In the genomic region with DNA sequence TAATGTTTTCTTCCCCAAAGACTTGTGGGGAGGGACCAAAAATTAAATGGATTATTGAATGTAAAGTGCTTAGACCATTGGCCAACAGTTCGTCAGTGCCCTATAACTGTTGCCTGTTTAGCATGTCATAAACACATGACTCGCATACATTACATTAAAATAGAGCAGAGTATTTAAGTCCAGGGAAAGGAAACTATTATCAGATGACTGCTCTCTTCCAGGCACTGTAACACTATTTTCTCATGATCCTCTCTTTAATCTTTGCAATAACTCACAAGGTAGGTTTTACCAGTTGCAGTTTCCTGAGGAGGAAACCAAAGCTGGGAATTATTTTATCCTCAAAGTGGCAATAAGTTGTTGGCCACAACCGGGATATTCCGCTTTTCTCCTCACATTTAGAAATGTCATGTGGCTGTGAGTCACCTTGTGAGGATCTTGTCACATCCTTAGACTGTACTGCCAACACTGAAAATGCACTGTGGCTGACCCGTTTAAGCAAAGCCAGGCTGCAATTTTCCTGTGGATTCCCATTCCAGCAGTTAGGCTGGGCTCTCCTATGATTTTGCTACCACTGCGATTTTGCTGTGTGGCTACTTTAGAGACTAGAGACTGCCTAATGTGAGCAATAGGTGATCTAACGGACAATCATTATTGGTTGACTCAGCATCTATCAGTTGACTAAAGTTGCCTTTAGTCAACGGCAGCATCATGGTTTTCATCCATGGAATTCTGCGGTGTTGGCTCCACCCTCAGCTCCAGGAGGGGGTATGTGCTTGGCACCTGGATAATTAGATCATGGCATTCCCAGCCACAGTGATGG, we compare ENCODE assay signal across 19 cellular contexts. TPM values are rescaled to one million over a fixed set of nuclear protein-coding genes. Genes with fewer than 3 reads are reported as not detected.
DNase-seq lines count a peak whose midpoint lies in the region; ATAC-seq and TF ChIP-seq lines count a peak whose summit lies in the region.
"Had no signal": no experiment of that assay in that cellular context is flagged by ENCODE, and none has a peak within 500 bp of the region (broad histone marks: within the 10 kb centered on the region; RNA-seq: fewer than 3 reads in every experiment).

No MANE protein-coding gene starts in this region.

- no CpG with 5 or more reads among the region's 9 CpGs for WGBS in trophoblast cell (ENCODE audit: extremely low coverage, insufficient coverage, insufficient read length)

- H3K27ac Mint-ChIP-seq in activated CD4-positive, alpha-beta T cell treated with anti-CD3 and anti-CD28 coated beads, Interleukin-2, amount 10 ng/mL, durations not matched to agents 7 days and 5 days = no peak overlapping the region
- H3K27ac Mint-ChIP-seq: IgD-negative memory B cell, mesothelial cell of epicardium had no signal

- H2AK5ac ChIP-seq in trophoblast cell (ENCODE audit: low read length) = no peak overlapping the region

- H3K79me1 ChIP-seq in trophoblast cell (ENCODE audit: low read length) = no peaks in the 10 kb centered on the region

- H3K27ac ChIP-seq in dorsolateral prefrontal cortex (peak overlapping the region in 48 of 59 donors; percentile 2 to 80 (median 46)), trophoblast cell (ENCODE audit: low read depth, low read length) (no peak overlapping the region)
- H3K27ac ChIP-seq: colonic mucosa, epithelial cell of prostate, heart right ventricle, Peyer's patch, WERI-Rb-1 had no signal

- H2AFZ ChIP-seq in trophoblast cell (ENCODE audit: insufficient read depth, low read length, poor library complexity) = no peak overlapping the region

- peaks cover 2% of the 10 kb centered on the region for H3K27me3 Mint-ChIP-seq in activated CD4-positive, alpha-beta T cell treated with anti-CD3 and anti-CD28 coated beads, Interleukin-2, amount 10 ng/mL, durations not matched to agents 7 days and 5 days

- intact Hi-C loops in dorsolateral prefrontal cortex (cut with DNase I) = no loop called here

- no peak for ATAC-seq in GM21447 (IDR thresholded peaks at IDR 0.05; ENCODE audit: unreplicated experiment)
- ATAC-seq: heart right ventricle, right cardiac atrium had no signal

- no peak overlapping the region for H3K14ac ChIP-seq in trophoblast cell (ENCODE audit: low read length)

- no peak overlapping the region for H2BK12ac ChIP-seq in trophoblast cell (ENCODE audit: low read length)

- H3K9me3 ChIP-seq in trophoblast cell (ENCODE audit: insufficient read depth, low read depth, low read length) = no peaks in the 10 kb centered on the region
- H3K9me3 ChIP-seq: colonic mucosa, heart right ventricle, Peyer's patch had no signal

- H3K36me3 Mint-ChIP-seq in activated CD4-positive, alpha-beta T cell treated with anti-CD3 and anti-CD28 coated beads, Interleukin-2, amount 10 ng/mL, durations not matched to agents 7 days and 5 days (ENCODE audit: low read depth) = no peaks in the 10 kb centered on the region
- H3K36me3 Mint-ChIP-seq: IgD-negative memory B cell, mesothelial cell of epicardium had no signal

- POLR2A ChIA-PET in activated CD4-positive, alpha-beta T cell treated with anti-CD3 and anti-CD28 coated beads, Interleukin-2, amount 10 ng/mL, durations not matched to agents 7 days and 5 days (lab: Charles Lee) = no interaction called here

- no peak overlapping the region for H3K9ac ChIP-seq in trophoblast cell (ENCODE audit: low read length)

- DNase-seq in AG10803 (ENCODE audit: low read depth) (peak; percentile 56), LHCN-M2 (ENCODE audit: low read depth) (peak; percentile 61), dorsolateral prefrontal cortex (no peak), trophoblast cell (peak; percentile 20 to 58), hippocampal formation (lab: John Stamatoyannopoulos, UW) (no peak), NCI-H82 (lab: John Stamatoyannopoulos, UW) (no peak)
- DNase-seq in activated CD4-positive, alpha-beta T cell treated with anti-CD3 and anti-CD28 coated beads, Interleukin-2, amount 10 ng/mL, durations not matched to agents 7 days and 5 days = no peak
- DNase-seq: Calu3, colonic mucosa, GF-D8, heart right ventricle, NCI-H69, Peyer's patch, right cardiac atrium, WERI-Rb-1 had no signal

- no peak overlapping the region for H4K8ac ChIP-seq in trophoblast cell (ENCODE audit: low read depth, low read length)

- H2BK120ac ChIP-seq in trophoblast cell (ENCODE audit: insufficient read depth, low read length, poor library complexity) = no peak overlapping the region

- no peak overlapping the region for H2BK5ac ChIP-seq in trophoblast cell (ENCODE audit: low read depth, low read length, poor library complexity)

- H3K27me3 ChIP-seq in dorsolateral prefrontal cortex (no peaks in the 10 kb centered on the region), trophoblast cell (ENCODE audit: insufficient read depth, low read length) (no peaks in the 10 kb centered on the region)
- H3K27me3 ChIP-seq: colonic mucosa, heart right ventricle, Peyer's patch had no signal

- no peaks in the 10 kb centered on the region for H3K4me1 Mint-ChIP-seq in activated CD4-positive, alpha-beta T cell treated with anti-CD3 and anti-CD28 coated beads, Interleukin-2, amount 10 ng/mL, durations not matched to agents 7 days and 5 days

- no peak overlapping the region for H3K4me2 ChIP-seq in trophoblast cell (ENCODE audit: low read length)

- no peaks in the 10 kb centered on the region for H3K79me2 ChIP-seq in trophoblast cell (ENCODE audit: control insufficient read depth, insufficient read depth, low read length, poor library complexity)

- no peak overlapping the region for H4K91ac ChIP-seq in trophoblast cell (ENCODE audit: low read depth, low read length)

- CTCF ChIA-PET in activated CD4-positive, alpha-beta T cell treated with anti-CD3 and anti-CD28 coated beads, Interleukin-2, amount 10 ng/mL, durations not matched to agents 7 days and 5 days (lab: Charles Lee) = no interaction called here

- H3K23ac ChIP-seq in trophoblast cell (ENCODE audit: low read length) = no peak overlapping the region

- H4K12ac ChIP-seq in trophoblast cell (ENCODE audit: low read depth, low read length) = no peak overlapping the region

- H3K18ac ChIP-seq in trophoblast cell (ENCODE audit: low read length) = no peak overlapping the region

- H3K4me3 Mint-ChIP-seq in activated CD4-positive, alpha-beta T cell treated with anti-CD3 and anti-CD28 coated beads, Interleukin-2, amount 10 ng/mL, durations not matched to agents 7 days and 5 days = no peak overlapping the region
- H3K4me3 Mint-ChIP-seq: IgD-negative memory B cell, mesothelial cell of epicardium had no signal

- no peak for TF ChIP-seq CTCF in AG10803 (conservative IDR thresholded peaks at IDR 0.05; ENCODE audit: low read length)
- no peak for TF ChIP-seq CTCF in dorsolateral prefrontal cortex (IDR thresholded peaks at IDR 0.05 in 54 of 56, conservative IDR thresholded peaks at IDR 0.05 in 2 of 56; ENCODE audit: low read depth in 1 of 56, partially characterized antibody in 56 of 56)

- no peaks in the 10 kb centered on the region for H3K36me3 ChIP-seq in trophoblast cell (ENCODE audit: control insufficient read depth in 1 of 2, insufficient read depth in 2 of 2, low read length in 2 of 2)
- H3K36me3 ChIP-seq: colonic mucosa, heart right ventricle, Peyer's patch, WERI-Rb-1 had no signal

- no peaks in the 10 kb centered on the region for H3K9me3 Mint-ChIP-seq in activated CD4-positive, alpha-beta T cell treated with anti-CD3 and anti-CD28 coated beads, Interleukin-2, amount 10 ng/mL, durations not matched to agents 7 days and 5 days
- H3K9me3 Mint-ChIP-seq: IgD-negative memory B cell, mesothelial cell of epicardium had no signal

- H3K4me1 ChIP-seq in trophoblast cell (ENCODE audit: control insufficient read depth in 1 of 2, insufficient read depth in 2 of 2, low read length in 2 of 2) = peaks cover 0 to 5% of the 10 kb centered on the region in 2 experiments
- H3K4me1 ChIP-seq: colonic mucosa, heart right ventricle, Peyer's patch had no signal

- H3K4me3 ChIP-seq in AG10803 (ENCODE audit: low read length) (no peak overlapping the region), dorsolateral prefrontal cortex (no peak overlapping the region), trophoblast cell (ENCODE audit: low read depth, low read length) (no peak overlapping the region)
- H3K4me3 ChIP-seq: colonic mucosa, heart right ventricle, Peyer's patch had no signal

- no peak overlapping the region for H3K4ac ChIP-seq in trophoblast cell (ENCODE audit: low read depth, low read length)

RNA-seq across cellular contexts. Expression of gene DHX40, which starts 58.3 kb away (rescaled TPM):
- 39.2 and 39.7 TPM in 2 replicates for total RNA-seq in LHCN-M2 (2014; rRNA removed)
- polyA plus RNA-seq in LHCN-M2 (2012) = 11.9 TPM
- 10 to 100 TPM; 19.1 to 37.5 (median 26.3) TPM for total RNA-seq in dorsolateral prefrontal cortex
- 18.5 and 18.9 TPM in 2 replicates for polyA plus RNA-seq in trophoblast cell (2013)
- total RNA-seq in activated CD4-positive, alpha-beta T cell treated with anti-CD3 and anti-CD28 coated beads, Interleukin-2, amount 10 ng/mL, durations not matched to agents 7 days and 5 days = 10 to 100 TPM; 17.9 to 18.4 TPM

Comparison
In these comparisons a context has a peak if more than half of its experiments do, and no peak if none do; other contexts are left out.
1. DNase-seq: peak in AG10803 (single experiment), LHCN-M2 (single experiment) and trophoblast cell (2 of 2); none in dorsolateral prefrontal cortex (0 of 10), hippocampal formation (0 of 2), activated CD4-positive, alpha-beta T cell treated with anti-CD3 and anti-CD28 coated beads, Interleukin-2, amount 10 ng/mL, durations not matched to agents 7 days and 5 days (single experiment) and NCI-H82 (single experiment).